8 cellular contexts compared by ENCODE assay signal in genomic region chr12:64679487-64679983, GRCh38.
A peak's percentile ranks its signal among the peaks of the same experiment; 100 is the strongest.
DNase-seq lines count a peak whose midpoint lies in the region; ATAC-seq and TF ChIP-seq lines count a peak whose summit lies in the region.

No MANE protein-coding gene starts in this region.

- 18 to 19% methylated on average over 8 of the region's 8 CpGs for WGBS in heart right ventricle, 2 donors

- H3K9me3 ChIP-seq in heart right ventricle, result no peaks in the 10 kb centered on the region

- DNase-seq in DMS153 (lab: John Stamatoyannopoulos, UW), result peak; percentile 47
- peak; percentile 82 for DNase-seq in RWPE1 (ENCODE audit: low spot score)
- no peak for DNase-seq in activated naive CD8-positive, alpha-beta T cell treated with anti-CD3 and anti-CD28 coated beads, Interleukin-2, amount 10 ng/mL, durations not matched to agents 7 days and 5 days
- DNase-seq in heart right ventricle, result peak; percentile 68 to 69
- DNase-seq in stimulated activated CD4-positive, alpha-beta T cell treated with anti-CD3 and anti-CD28 coated beads, Interleukin-1b, Interleukin-23, amount 100 ng/mL, for 48 hours, result peak; percentile 55
- DNase-seq in DMS53 (lab: John Stamatoyannopoulos, UW), result no peak

- peak overlapping the region; percentile 82 for H3K4me3 Mint-ChIP-seq in activated naive CD8-positive, alpha-beta T cell treated with anti-CD3 and anti-CD28 coated beads, Interleukin-2, amount 10 ng/mL, durations not matched to agents 7 days and 5 days

- no peaks in the 10 kb centered on the region for H3K27me3 ChIP-seq in heart right ventricle

- intact Hi-C loops in heart right ventricle (cut with DNase I), result loop anchor here in 3 of 10 donors (5.0 kb wide), 2 partner anchors 52 to 67 kb away; partner anchors contain the start of gene RASSF3 (in 1 of the 3)

- H3K36me3 ChIP-seq in heart right ventricle, result peaks cover 0 to 2% (median 0%) of the 10 kb centered on the region in 9 donors

- CTCF ChIA-PET in RWPE1 (lab: Yijun Ruan, JAX), result interaction anchor here (0.9 to 1.2 kb wide), 2 partner anchors 130 kb away, joined by 3 to 8 read pairs; no protein-coding TSS in a partner anchor

- H3K27me3 Mint-ChIP-seq in activated naive CD8-positive, alpha-beta T cell treated with anti-CD3 and anti-CD28 coated beads, Interleukin-2, amount 10 ng/mL, durations not matched to agents 7 days and 5 days, result no peaks in the 10 kb centered on the region

- H3K27ac ChIP-seq in RWPE1, result peak overlapping the region; percentile 98
- peak overlapping the region; percentile 2 to 89 (median 82) for H3K27ac ChIP-seq in heart right ventricle

- TF ChIP-seq CTCF in RWPE1 (conservative IDR thresholded peaks at IDR 0.05; ENCODE audit: low read depth) (no peak), heart right ventricle (IDR thresholded peaks at IDR 0.05) (no peak)

- POLR2A ChIA-PET in RWPE1 (lab: Yijun Ruan, JAX; ENCODE audit: low non-redundant PET), result no interaction called here
- POLR2A ChIA-PET in activated naive CD8-positive, alpha-beta T cell treated with anti-CD3 and anti-CD28 coated beads, Interleukin-2, amount 10 ng/mL, durations not matched to agents 7 days and 5 days (lab: Charles Lee), result interaction anchor here (0.6 to 3.6 kb wide), 5 partner anchors 10 to 70 kb away, joined by 3 to 36 read pairs (median 5); partner anchors contain the start of gene RASSF3

- no peaks in the 10 kb centered on the region for H3K9me3 Mint-ChIP-seq in activated naive CD8-positive, alpha-beta T cell treated with anti-CD3 and anti-CD28 coated beads, Interleukin-2, amount 10 ng/mL, durations not matched to agents 7 days and 5 days

- H3K36me3 Mint-ChIP-seq in activated naive CD8-positive, alpha-beta T cell treated with anti-CD3 and anti-CD28 coated beads, Interleukin-2, amount 10 ng/mL, durations not matched to agents 7 days and 5 days, result peaks cover 11% of the 10 kb centered on the region

- peaks cover 74% of the 10 kb centered on the region for H3K4me1 Mint-ChIP-seq in activated naive CD8-positive, alpha-beta T cell treated with anti-CD3 and anti-CD28 coated beads, Interleukin-2, amount 10 ng/mL, durations not matched to agents 7 days and 5 days

- H3K4me3 ChIP-seq in heart right ventricle, result peak overlapping the region in 6 of 10 donors; percentile 4 to 26 (median 12)

- H3K4me1 ChIP-seq in heart right ventricle, result peaks cover 17 to 100% (median 81%) of the 10 kb centered on the region in 9 donors

- ATAC-seq in HG03045 (IDR thresholded peaks at IDR 0.05; ENCODE audit: unreplicated experiment), result peak; percentile 45
- ATAC-seq in activated naive CD8-positive, alpha-beta T cell treated with anti-CD3 and anti-CD28 coated beads, Interleukin-2, amount 10 ng/mL, durations not matched to agents 7 days and 5 days (ENCODE audit: low read depth), result peak; percentile 59
- peak in 7 of 8 donors; percentile 24 to 58 (median 46) for ATAC-seq in heart right ventricle
- no peak for ATAC-seq in HG02981 (IDR thresholded peaks at IDR 0.05; ENCODE audit: unreplicated experiment)

- peak overlapping the region; percentile 90 for H3K27ac Mint-ChIP-seq in activated naive CD8-positive, alpha-beta T cell treated with anti-CD3 and anti-CD28 coated beads, Interleukin-2, amount 10 ng/mL, durations not matched to agents 7 days and 5 days

Comparison
In these comparisons a context has a peak if more than half of its experiments do, and no peak if none do; other contexts are left out.
1. DNase-seq: peak in DMS153 (single experiment), RWPE1 (single experiment), heart right ventricle (2 of 2) and stimulated activated CD4-positive, alpha-beta T cell treated with anti-CD3 and anti-CD28 coated beads, Interleukin-1b, Interleukin-23, amount 100 ng/mL, for 48 hours (single experiment); none in activated naive CD8-positive, alpha-beta T cell treated with anti-CD3 and anti-CD28 coated beads, Interleukin-2, amount 10 ng/mL, durations not matched to agents 7 days and 5 days (single experiment) and DMS53 (single experiment).